In genomic region chr14:68312300-68312699, GRCh38 we compare ENCODE assay signal across 15 cellular contexts.
A peak's percentile ranks its signal among the peaks of the same experiment; 100 is the strongest.
DNase-seq lines count a peak whose midpoint lies in the region; ATAC-seq, FAIRE-seq and TF ChIP-seq lines count a peak whose summit lies in the region.
"Had no signal": no experiment of that assay in that cellular context is flagged by ENCODE, and none has a peak within 500 bp of the region (broad histone marks: within the 10 kb centered on the region; RNA-seq: fewer than 3 reads in every experiment).

No MANE protein-coding gene starts in this region.

- POLR2A ChIA-PET in HepG2 (lab: Yijun Ruan, JAX) = no interaction called here

- CTCF ChIA-PET in HepG2 (lab: Yijun Ruan, JAX; ENCODE audit: low intra/inter-chr PET ratio, low total read pairs) = no interaction called here

- H3K27ac ChIP-seq in HepG2 (ENCODE audit: extremely low read length, insufficient read depth, low read length) (no peak overlapping the region), right lobe of liver (no peak overlapping the region)

- no peak for TF ChIP-seq RAD21 in HepG2 (CRISPR knock-in tag; IDR thresholded peaks at IDR 0.05)

- no peak for FAIRE-seq in HepG2 (lab: Jason Lieb, UNC)
- FAIRE-seq: H54 had no signal

- H3K4me3 Mint-ChIP-seq in T-helper 17 cell = peak overlapping the region; percentile 1
- peak overlapping the region; percentile 9 for H3K4me3 Mint-ChIP-seq in memory B cell
- H3K4me3 Mint-ChIP-seq in mesothelial cell of epicardium = no peak overlapping the region

- H3K36me3 ChIP-seq in HepG2 (replicated peaks in 1 of 2; ENCODE audit: control insufficient read depth in 1 of 2, insufficient read depth in 2 of 2, low read length in 2 of 2) (no peaks in the 10 kb centered on the region), right lobe of liver (no peaks in the 10 kb centered on the region)

- no peaks in the 10 kb centered on the region for H3K27me3 Mint-ChIP-seq in T-helper 17 cell
- no peaks in the 10 kb centered on the region for H3K27me3 Mint-ChIP-seq in memory B cell
- H3K27me3 Mint-ChIP-seq in mesothelial cell of epicardium (ENCODE audit: low read depth) = no peaks in the 10 kb centered on the region

- 100% methylated on average over 3 of the region's 3 CpGs for WGBS in HepG2 (ENCODE audit: low lambda C conversion rate)
- WGBS in right lobe of liver (ENCODE audit: insufficient coverage, low coverage, low lambda C conversion rate, missing lambda C conversion rate) = 78% methylated on average over 1 of the region's 3 CpGs

- H3K4me2 ChIP-seq in HepG2 (ENCODE audit: low read depth, low read length) = no peak overlapping the region

- H3K9me3 Mint-ChIP-seq in memory B cell (no peaks in the 10 kb centered on the region), mesothelial cell of epicardium (no peaks in the 10 kb centered on the region)

- H3K4me1 Mint-ChIP-seq in T-helper 17 cell = peaks cover 34% of the 10 kb centered on the region
- H3K4me1 Mint-ChIP-seq in memory B cell = peaks cover 38% of the 10 kb centered on the region
- peaks cover 57% of the 10 kb centered on the region for H3K4me1 Mint-ChIP-seq in mesothelial cell of epicardium

- in situ Hi-C loops in HepG2 (cut with HindIII; ENCODE audit: extremely low pct_ligation_motif_present, low pct_unique_long_range_greater_than_20kb) = no loop called here

- H3K79me2 ChIP-seq in HepG2 (ENCODE audit: insufficient read depth, low read length) = no peaks in the 10 kb centered on the region

- H4K20me1 ChIP-seq in HepG2 (ENCODE audit: insufficient read depth, low read length) = no peaks in the 10 kb centered on the region

- intact Hi-C loops in HepG2 (cut with micrococcal nuclease; ENCODE audit: unreplicated experiment) (no loop called here), right lobe of liver (cut with DNase I) (no loop called here)

- H3K9ac ChIP-seq in HepG2 (ENCODE audit: insufficient read depth, low read depth, low read length) = no peak overlapping the region

- H3K4me1 ChIP-seq in HepG2 (ENCODE audit: insufficient read depth, low read length) = peaks cover 35% of the 10 kb centered on the region
- H3K4me1 ChIP-seq in right lobe of liver = peaks cover 0 to 25% (median 7%) of the 10 kb centered on the region in 4 donors

- H3K27ac Mint-ChIP-seq in T-helper 17 cell (peak overlapping the region; percentile 67), memory B cell (peak overlapping the region; percentile 49), mesothelial cell of epicardium (no peak overlapping the region)

- H3K9me3 ChIP-seq in HepG2 (ENCODE audit: low read length) (no peaks in the 10 kb centered on the region), right lobe of liver (no peaks in the 10 kb centered on the region), T-helper 17 cell (ENCODE audit: control insufficient read depth, low read length, poor library complexity, severe bottlenecking) (no peaks in the 10 kb centered on the region)

- TF ChIP-seq EP300 in HepG2 (IDR thresholded peaks at IDR 0.05; ENCODE audit: low read depth in 2 of 2, low read length in 2 of 2) (no peak), HepG2 (CRISPR knock-in tag; IDR thresholded peaks at IDR 0.05; ENCODE audit: borderline replicate concordance) (no peak)

- no peak for TF ChIP-seq CTCF in HepG2 (CRISPR knock-in tag; IDR thresholded peaks at IDR 0.05)
- no peak for TF ChIP-seq CTCF in right lobe of liver (IDR thresholded peaks at IDR 0.05)
- no peak for TF ChIP-seq CTCF in mesothelial cell of epicardium (IDR thresholded peaks at IDR 0.05; ENCODE audit: unreplicated experiment)

- H3K4me3 ChIP-seq in HepG2 (replicated peaks in 1 of 3; ENCODE audit: insufficient read depth in 1 of 3, low read depth in 2 of 3, low read length in 3 of 3) (no peak overlapping the region), right lobe of liver (no peak overlapping the region)

- H2AFZ ChIP-seq in HepG2 (ENCODE audit: low read length) = no peak overlapping the region

- no peak for DNase-seq in HepG2 (ENCODE audit: low spot score)
- DNase-seq in right lobe of liver = no peak
- DNase-seq in T-helper 17 cell = no peak
- DNase-seq in memory B cell (ENCODE audit: low spot score in 2 of 2) = no peak
- no peak for DNase-seq in mesothelial cell of epicardium (ENCODE audit: low spot score in 2 of 2, unreplicated experiment in 2 of 2)
- DNase-seq: C1 segment of cervical spinal cord, COR-L47, NCI-H1417 treated with DMSO at 0.1 percent for 48 hours, NCI-H226, NCI-H526, PC-3 had no signal

- H3K27me3 ChIP-seq in HepG2 (ENCODE audit: control insufficient read depth in 1 of 2, insufficient read depth in 2 of 2, low read length in 2 of 2) (no peaks in the 10 kb centered on the region), right lobe of liver (no peaks in the 10 kb centered on the region)

- no peak for ATAC-seq in HepG2
- no peak for ATAC-seq in right lobe of liver
- ATAC-seq in T-helper 17 cell = no peak
- no peak for ATAC-seq in memory B cell (ENCODE audit: low read depth)
- no peak for ATAC-seq in GM21786 (IDR thresholded peaks at IDR 0.05; ENCODE audit: unreplicated experiment)
- no peak for ATAC-seq in HG03378 (IDR thresholded peaks at IDR 0.05; ENCODE audit: unreplicated experiment)
- no peak for ATAC-seq in GM18498 (IDR thresholded peaks at IDR 0.05; ENCODE audit: unreplicated experiment)
- ATAC-seq: PC-3 had no signal

- H3K36me3 Mint-ChIP-seq in T-helper 17 cell (ENCODE audit: low read depth) = no peaks in the 10 kb centered on the region
- H3K36me3 Mint-ChIP-seq in memory B cell = peaks cover 2% of the 10 kb centered on the region
- no peaks in the 10 kb centered on the region for H3K36me3 Mint-ChIP-seq in mesothelial cell of epicardium

- no peak for TF ChIP-seq POLR2A in HepG2 (IDR thresholded peaks at IDR 0.05; ENCODE audit: insufficient read depth in 1 of 2, low read depth in 2 of 2, low read length in 2 of 2)
- TF ChIP-seq POLR2A in right lobe of liver (IDR thresholded peaks at IDR 0.05) = no peak

- no TSS peak for BruUV-seq in HepG2 (replicated peaks; lab: Mats Ljungman, UMichigan)

TF ChIP-seq in HepG2, 621 proteins besides CTCF, POLR2A, EP300 and RAD21:
- TF ChIP-seq BCL6 (CRISPR knock-in tag; IDR thresholded peaks at IDR 0.05) (peak; percentile 38; the same call in 1 of the 2 replicates), MLXIP (CRISPR knock-in tag; IDR thresholded peaks at IDR 0.05; ENCODE audit: borderline replicate concordance) (no peak)
TF ChIP-seq in HepG2: peak in this region for 1.
